24 cellular contexts compared by ENCODE assay signal in the genomic region with DNA sequence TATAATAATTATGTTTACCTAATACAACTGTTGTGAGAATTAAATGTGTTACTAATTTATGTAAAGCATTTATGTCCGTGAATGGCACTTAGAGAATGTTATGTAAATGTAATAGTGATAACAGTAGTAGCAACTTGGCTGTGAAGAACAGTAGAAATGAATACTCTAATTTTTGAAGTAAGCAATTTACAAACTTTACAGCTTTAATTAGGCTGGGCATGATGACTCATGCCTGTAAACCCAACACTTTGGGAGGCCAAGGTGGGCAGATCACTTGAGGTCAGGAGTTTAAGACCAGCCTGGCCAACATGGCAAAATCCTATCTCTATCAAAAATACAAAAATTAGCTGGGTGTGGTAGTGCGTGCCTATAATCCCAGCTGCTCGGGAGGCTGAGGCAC.
"Had no signal": no experiment of that assay in that cellular context is flagged by ENCODE, and none has a peak within 500 bp of the region (broad histone marks: within the 10 kb centered on the region; RNA-seq: fewer than 3 reads in every experiment).

No MANE protein-coding gene starts in this region.

- H3K4me3 ChIP-seq: ovary, psoas muscle, right lobe of liver, sigmoid colon, stomach, thoracic aorta, thyroid gland, tibial nerve, upper lobe of left lung, vagina had no signal

- DNase-seq: nephron progenitor cell; occipital lobe; ovary; posterior cingulate gyrus; psoas muscle; right cardiac atrium; right lobe of liver; sigmoid colon; small intestine; stimulated activated CD4-positive, alpha-beta T cell treated with anti-CD3 and anti-CD28 coated beads, Interleukin-15, amount 100 ng/mL, for 24 hours; stimulated activated CD4-positive, alpha-beta T cell treated with anti-CD3 and anti-CD28 coated beads, Interleukin-2, amount 100 ng/mL, for 24 hours; stimulated activated CD4-positive, alpha-beta T cell treated with anti-CD3 and anti-CD28 coated beads, Interleukin-2, amount 100 ng/mL, for 48 hours; stimulated activated CD4-positive, alpha-beta T cell treated with anti-CD3 and anti-CD28 coated beads, Interleukin-4, amount 100 ng/mL, for 24 hours; stimulated activated naive B cell treated with anti-CD40 and anti-IgM and Interleukin-4, amounts not matched to agents 10 μg/mL and 1 μg/mL and 100 μg/mL, for 72 hours; stimulated activated naive CD4-positive, alpha-beta T cell treated with Interleukin-2 at 50 U/mL for 16 hours; stomach; thyroid gland; trophoblast cell; upper lobe of left lung had no signal

- ATAC-seq: psoas muscle; right cardiac atrium; right lobe of liver; stimulated activated effector memory CD8-positive, alpha-beta T cell treated with anti-CD3 and anti-CD28 coated beads, Interleukin-12 subunit alpha, Interleukin-12 subunit beta, amount 100 ng/mL, for 72 hours; stimulated activated naive B cell treated with anti-CD40 and anti-IgM and Interleukin-4, amounts not matched to agents 10 μg/mL and 1 μg/mL and 100 μg/mL, for 72 hours had no signal

- H3K27me3 ChIP-seq: ovary, right lobe of liver, thyroid gland, upper lobe of left lung, vagina had no signal

- H3K27ac ChIP-seq: ovary, parathyroid adenoma, psoas muscle, right lobe of liver, sigmoid colon, stomach, thoracic aorta, thyroid gland, tibial nerve, upper lobe of left lung, vagina had no signal

- H3K9me3 ChIP-seq: ovary, psoas muscle, right lobe of liver, sigmoid colon, stomach, thoracic aorta, thyroid gland, tibial nerve, upper lobe of left lung, vagina had no signal

- H3K36me3 ChIP-seq: ovary, right lobe of liver, sigmoid colon, stomach, thoracic aorta, thyroid gland, tibial nerve, upper lobe of left lung, vagina had no signal

- H3K4me1 ChIP-seq: parathyroid adenoma, psoas muscle, right lobe of liver, sigmoid colon, thyroid gland, upper lobe of left lung had no signal
